Comparison of ENCODE assay signal across 23 cellular contexts in genomic region chr11:60257956-60258722, GRCh38. TPM values are rescaled to one million over a fixed set of nuclear protein-coding genes. Genes with fewer than 3 reads are reported as not detected.
A peak's percentile ranks its signal among the peaks of the same experiment; 100 is the strongest.
DNase-seq lines count a peak whose midpoint lies in the region; ATAC-seq, FAIRE-seq and TF ChIP-seq lines count a peak whose summit lies in the region.
"Had no signal": no experiment of that assay in that cellular context is flagged by ENCODE, and none has a peak within 500 bp of the region (broad histone marks: within the 10 kb centered on the region; RNA-seq: fewer than 3 reads in every experiment).

No MANE protein-coding gene starts in this region.

- H3K9ac ChIP-seq in HepG2 (ENCODE audit: insufficient read depth, low read depth, low read length): no peak overlapping the region
- H3K9ac ChIP-seq: GM23248 had no signal

- H3K4me3 Mint-ChIP-seq in activated T-helper 17 cell treated with anti-CD3 and anti-CD28 coated beads, Interleukin-2, amount 50 U/mL, for 72 hours: no peak overlapping the region
- no peak overlapping the region for H3K4me3 Mint-ChIP-seq in stimulated activated naive B cell treated with anti-CD40 and anti-IgM and Interleukin-4, amounts not matched to agents 10 μg/mL and 1 μg/mL and 100 μg/mL, for 72 hours
- H3K4me3 Mint-ChIP-seq: CD4-positive, CD25-positive, alpha-beta regulatory T cell; CD8-positive, alpha-beta T cell had no signal

- H3K27ac Mint-ChIP-seq in activated T-helper 17 cell treated with anti-CD3 and anti-CD28 coated beads, Interleukin-2, amount 50 U/mL, for 72 hours: no peak overlapping the region
- peak overlapping the region; percentile 17 for H3K27ac Mint-ChIP-seq in stimulated activated naive B cell treated with anti-CD40 and anti-IgM and Interleukin-4, amounts not matched to agents 10 μg/mL and 1 μg/mL and 100 μg/mL, for 72 hours
- H3K27ac Mint-ChIP-seq: CD4-positive, CD25-positive, alpha-beta regulatory T cell; CD8-positive, alpha-beta T cell had no signal

- whole genome bisulfite sequencing in HepG2 (ENCODE audit: low lambda C conversion rate): 0% methylated on average over 4 of the region's 4 CpGs
- WGBS in right lobe of liver (ENCODE audit: insufficient coverage, low coverage, low lambda C conversion rate, missing lambda C conversion rate): 80% methylated on average over 4 of the region's 4 CpGs

- no TSS peak for BruUV-seq in HepG2 (replicated peaks; lab: Mats Ljungman, UMichigan)

- H3K36me3 ChIP-seq in HepG2 (replicated peaks in 1 of 2; ENCODE audit: control insufficient read depth in 1 of 2, insufficient read depth in 2 of 2, low read length in 2 of 2): no peaks in the 10 kb centered on the region
- no peaks in the 10 kb centered on the region for H3K36me3 ChIP-seq in right lobe of liver
- no peaks in the 10 kb centered on the region for H3K36me3 ChIP-seq in upper lobe of right lung

- ATAC-seq in HepG2 (no peak), right lobe of liver (no peak), upper lobe of right lung (no peak)
- peak; percentile 24 for ATAC-seq in activated T-helper 17 cell treated with anti-CD3 and anti-CD28 coated beads, Interleukin-2, amount 50 U/mL, for 72 hours (replicated peaks)
- peak in 1 of 2 donors; percentile 46 for ATAC-seq in stimulated activated naive B cell treated with anti-CD40 and anti-IgM and Interleukin-4, amounts not matched to agents 10 μg/mL and 1 μg/mL and 100 μg/mL, for 72 hours (replicated peaks)
- ATAC-seq: CD8-positive, alpha-beta T cell; HCT116 had no signal

- H3K36me3 Mint-ChIP-seq in activated T-helper 17 cell treated with anti-CD3 and anti-CD28 coated beads, Interleukin-2, amount 50 U/mL, for 72 hours (ENCODE audit: low read depth): no peaks in the 10 kb centered on the region
- peaks cover 16 to 17% of the 10 kb centered on the region in 2 donors for H3K36me3 Mint-ChIP-seq in stimulated activated naive B cell treated with anti-CD40 and anti-IgM and Interleukin-4, amounts not matched to agents 10 μg/mL and 1 μg/mL and 100 μg/mL, for 72 hours
- H3K36me3 Mint-ChIP-seq: CD4-positive, CD25-positive, alpha-beta regulatory T cell; CD8-positive, alpha-beta T cell had no signal

- H3K27ac ChIP-seq in HepG2 (ENCODE audit: extremely low read length, insufficient read depth, low read length) (no peak overlapping the region), right lobe of liver (no peak overlapping the region), upper lobe of right lung (no peak overlapping the region)
- H3K27ac ChIP-seq: GM23248 had no signal

- H3K27me3 Mint-ChIP-seq in activated T-helper 17 cell treated with anti-CD3 and anti-CD28 coated beads, Interleukin-2, amount 50 U/mL, for 72 hours: peaks cover 27% of the 10 kb centered on the region
- H3K27me3 Mint-ChIP-seq in stimulated activated naive B cell treated with anti-CD40 and anti-IgM and Interleukin-4, amounts not matched to agents 10 μg/mL and 1 μg/mL and 100 μg/mL, for 72 hours: no peaks in the 10 kb centered on the region

- H3K4me1 Mint-ChIP-seq in activated T-helper 17 cell treated with anti-CD3 and anti-CD28 coated beads, Interleukin-2, amount 50 U/mL, for 72 hours: no peaks in the 10 kb centered on the region
- H3K4me1 Mint-ChIP-seq in stimulated activated naive B cell treated with anti-CD40 and anti-IgM and Interleukin-4, amounts not matched to agents 10 μg/mL and 1 μg/mL and 100 μg/mL, for 72 hours: peaks cover 14 to 18% of the 10 kb centered on the region in 2 donors
- H3K4me1 Mint-ChIP-seq: CD4-positive, CD25-positive, alpha-beta regulatory T cell had no signal

- H3K9me3 Mint-ChIP-seq in activated T-helper 17 cell treated with anti-CD3 and anti-CD28 coated beads, Interleukin-2, amount 50 U/mL, for 72 hours: peaks cover 8% of the 10 kb centered on the region
- H3K9me3 Mint-ChIP-seq in stimulated activated naive B cell treated with anti-CD40 and anti-IgM and Interleukin-4, amounts not matched to agents 10 μg/mL and 1 μg/mL and 100 μg/mL, for 72 hours: peaks cover 15 to 16% of the 10 kb centered on the region in 2 donors

- H3K4me2 ChIP-seq in HepG2 (ENCODE audit: low read depth, low read length): no peak overlapping the region

- TF ChIP-seq RAD21 in HepG2 (CRISPR knock-in tag; IDR thresholded peaks at IDR 0.05): no peak

- intact Hi-C loops in HepG2 (cut with micrococcal nuclease; ENCODE audit: unreplicated experiment): no loop called here
- intact Hi-C loops in right lobe of liver (cut with DNase I): no loop called here
- intact Hi-C loops in upper lobe of right lung (cut with DNase I): no loop called here

- H3K4me1 ChIP-seq in HepG2 (ENCODE audit: insufficient read depth, low read length) (no peaks in the 10 kb centered on the region), right lobe of liver (no peaks in the 10 kb centered on the region), upper lobe of right lung (no peaks in the 10 kb centered on the region)
- H3K4me1 ChIP-seq: Caco-2 had no signal

- CTCF ChIA-PET in HepG2 (lab: Yijun Ruan, JAX; ENCODE audit: low intra/inter-chr PET ratio, low total read pairs): no interaction called here

- TF ChIP-seq CTCF in HepG2 (CRISPR knock-in tag; IDR thresholded peaks at IDR 0.05) (no peak), right lobe of liver (IDR thresholded peaks at IDR 0.05) (no peak), upper lobe of right lung (IDR thresholded peaks at IDR 0.05) (no peak)

- H3K79me2 ChIP-seq in HepG2 (ENCODE audit: insufficient read depth, low read length): no peaks in the 10 kb centered on the region

- FAIRE-seq in HepG2 (lab: Jason Lieb, UNC): no peak
- FAIRE-seq in GM12892 (lab: Jason Lieb, UNC): peak; percentile 84
- FAIRE-seq: GM19239, H1 had no signal

- no peak for TF ChIP-seq EP300 in HepG2 (IDR thresholded peaks at IDR 0.05; ENCODE audit: low read depth in 2 of 2, low read length in 2 of 2)
- no peak for TF ChIP-seq EP300 in HepG2 (CRISPR knock-in tag; IDR thresholded peaks at IDR 0.05; ENCODE audit: borderline replicate concordance)

- no peak overlapping the region for H3K4me3 ChIP-seq in HepG2 (replicated peaks in 1 of 3; ENCODE audit: insufficient read depth in 1 of 3, low read depth in 2 of 3, low read length in 3 of 3)
- H3K4me3 ChIP-seq in right lobe of liver: no peak overlapping the region
- no peak overlapping the region for H3K4me3 ChIP-seq in upper lobe of right lung
- H3K4me3 ChIP-seq: GM23248 had no signal

- H2AFZ ChIP-seq in HepG2 (ENCODE audit: low read length): no peak overlapping the region
- H2AFZ ChIP-seq: GM23248 had no signal

- in situ Hi-C loops in HepG2 (cut with HindIII; ENCODE audit: extremely low pct_ligation_motif_present, low pct_unique_long_range_greater_than_20kb): loop anchor here (25.0 kb wide), 1 partner anchor 354 kb away; no protein-coding TSS in a partner anchor

- H3K27me3 ChIP-seq in HepG2 (ENCODE audit: control insufficient read depth in 1 of 2, insufficient read depth in 2 of 2, low read length in 2 of 2) (no peaks in the 10 kb centered on the region; a peak in 1 of 5 replicates), right lobe of liver (no peaks in the 10 kb centered on the region), upper lobe of right lung (no peaks in the 10 kb centered on the region)

- H3K9me3 ChIP-seq in HepG2 (ENCODE audit: low read length): no peaks in the 10 kb centered on the region
- H3K9me3 ChIP-seq in right lobe of liver: no peaks in the 10 kb centered on the region
- no peaks in the 10 kb centered on the region for H3K9me3 ChIP-seq in upper lobe of right lung

- H4K20me1 ChIP-seq in HepG2 (ENCODE audit: insufficient read depth, low read length): no peaks in the 10 kb centered on the region

- TF ChIP-seq POLR2A in HepG2 (IDR thresholded peaks at IDR 0.05; ENCODE audit: insufficient read depth in 1 of 2, low read depth in 2 of 2, low read length in 2 of 2): no peak
- TF ChIP-seq POLR2A in right lobe of liver (IDR thresholded peaks at IDR 0.05): no peak
- no peak for TF ChIP-seq POLR2A in GM12892 (IDR thresholded peaks at IDR 0.05; ENCODE audit: low read depth, low read length)

- POLR2A ChIA-PET in HepG2 (lab: Yijun Ruan, JAX): no interaction called here

- DNase-seq in HepG2 (ENCODE audit: low spot score) (no peak), right lobe of liver (no peak), GM12892 (ENCODE audit: insufficient read length) (no peak), HPDE6-E6E7 (ENCODE audit: extremely low spot score) (no peak), CD1c-positive myeloid dendritic cell (ENCODE audit: extremely low spot score) (no peak), upper lobe of right lung (no peak)
- no peak for DNase-seq in stimulated activated naive B cell treated with anti-CD40 and anti-IgM and Interleukin-4, amounts not matched to agents 10 μg/mL and 1 μg/mL and 100 μg/mL, for 72 hours
- DNase-seq: C1 segment of cervical spinal cord; Caco-2; CD4-positive, CD25-positive, alpha-beta regulatory T cell; CD8-positive, alpha-beta T cell; DMS153; EL; GDM1; GM23248; H7 had no signal

RNA-seq across cellular contexts. Expression of gene MS4A4E, which starts 15.2 kb away (rescaled TPM):
- total RNA-seq in HepG2 (2016; rRNA removed; fragmentation: Illumina TruSeq; extraction: Trizol) (not detected in 2 replicates), right lobe of liver (1 to 10 TPM; 1.1 to 3.8 (median 3.1) TPM), upper lobe of right lung (3.0 TPM)
- not detected in 2 replicates for total RNA-seq in HepG2 (2016; cell fraction: cytosol; rRNA removed; fragmentation: Illumina TruSeq; extraction: Trizol; ENCODE audit: low read depth)
- not detected in 2 replicates for total RNA-seq in HepG2 (2016; cell fraction: insoluble cytoplasmic fraction; rRNA removed; fragmentation: Illumina TruSeq; extraction: Trizol)
- total RNA-seq in HepG2 (2016; cell fraction: membrane; rRNA removed; fragmentation: Illumina TruSeq; extraction: Trizol): not detected in 2 replicates
- not detected in 2 replicates for total RNA-seq in HepG2 (2016; cell fraction: nucleus; rRNA removed; fragmentation: Illumina TruSeq; extraction: Trizol)
- not detected in 2 replicates for polyA plus RNA-seq in HepG2 (2011; rRNA removed)
- not detected in 2 replicates for polyA plus RNA-seq in HepG2 (2011; cell fraction: cytosol; rRNA removed)
- not detected in 2 replicates for polyA plus RNA-seq in HepG2 (2011; cell fraction: nucleus; rRNA removed)
- not detected in 2 replicates for polyA plus RNA-seq in HepG2 (2012)
- not detected in 2 replicates for polyA plus RNA-seq in HepG2 (2016; cell fraction: cytosol; fragmentation: Illumina TruSeq; extraction: Trizol; ENCODE audit: low read depth)
- polyA plus RNA-seq in HepG2 (2016; cell fraction: insoluble cytoplasmic fraction; fragmentation: Illumina TruSeq; extraction: Trizol; ENCODE audit: low read depth): not detected in 2 replicates
- not detected in 2 replicates for polyA plus RNA-seq in HepG2 (2016; cell fraction: membrane; fragmentation: Illumina TruSeq; extraction: Trizol; ENCODE audit: low read depth)
- polyA plus RNA-seq in HepG2 (2016; cell fraction: nucleus; fragmentation: Illumina TruSeq; extraction: Trizol; ENCODE audit: insufficient read depth, low read depth): not detected in 2 replicates
- polyA minus RNA-seq in HepG2 (2011; rRNA and poly(A)+ RNA removed; ENCODE audit: low replicate concordance): not detected in 2 replicates
- not detected in 2 replicates for polyA minus RNA-seq in HepG2 (2011; cell fraction: cytosol; rRNA and poly(A)+ RNA removed)
- polyA minus RNA-seq in HepG2 (2011; cell fraction: nucleus; rRNA and poly(A)+ RNA removed): not detected in 2 replicates
- polyA plus RNA-seq in GM12892 (2012; ENCODE audit: missing spikeins): not detected
- total RNA-seq in activated T-helper 17 cell treated with anti-CD3 and anti-CD28 coated beads, Interleukin-2, amount 50 U/mL, for 72 hours: not detected
- total RNA-seq: A172; A673; Caco-2; CD8-positive, alpha-beta T cell; GM23248; H1; H7 had no signal
- polyA plus RNA-seq: BJ; CD4-positive, CD25-positive, alpha-beta regulatory T cell; GM23248; H1 had no signal

RNA-seq across cellular contexts. Expression of gene MS4A4A, which starts 22.3 kb away (rescaled TPM):
- not detected in 2 replicates for total RNA-seq in HepG2 (2016; rRNA removed; fragmentation: Illumina TruSeq; extraction: Trizol)
- not detected in 2 replicates for total RNA-seq in HepG2 (2016; cell fraction: cytosol; rRNA removed; fragmentation: Illumina TruSeq; extraction: Trizol; ENCODE audit: low read depth)
- not detected in 2 replicates for total RNA-seq in HepG2 (2016; cell fraction: insoluble cytoplasmic fraction; rRNA removed; fragmentation: Illumina TruSeq; extraction: Trizol)
- not detected in 2 replicates for total RNA-seq in HepG2 (2016; cell fraction: membrane; rRNA removed; fragmentation: Illumina TruSeq; extraction: Trizol)
- total RNA-seq in HepG2 (2016; cell fraction: nucleus; rRNA removed; fragmentation: Illumina TruSeq; extraction: Trizol): not detected in 2 replicates
- not detected in 2 replicates for polyA plus RNA-seq in HepG2 (2011; rRNA removed)
- polyA plus RNA-seq in HepG2 (2011; cell fraction: cytosol; rRNA removed): not detected in 2 replicates
- polyA plus RNA-seq in HepG2 (2011; cell fraction: nucleus; rRNA removed): not detected in 2 replicates
- not detected in 2 replicates for polyA plus RNA-seq in HepG2 (2012)
- polyA plus RNA-seq in HepG2 (2016; cell fraction: cytosol; fragmentation: Illumina TruSeq; extraction: Trizol; ENCODE audit: low read depth): not detected in 2 replicates
- polyA plus RNA-seq in HepG2 (2016; cell fraction: insoluble cytoplasmic fraction; fragmentation: Illumina TruSeq; extraction: Trizol; ENCODE audit: low read depth): not detected in 2 replicates
- not detected in 2 replicates for polyA plus RNA-seq in HepG2 (2016; cell fraction: membrane; fragmentation: Illumina TruSeq; extraction: Trizol; ENCODE audit: low read depth)
- not detected in 2 replicates for polyA plus RNA-seq in HepG2 (2016; cell fraction: nucleus; fragmentation: Illumina TruSeq; extraction: Trizol; ENCODE audit: insufficient read depth, low read depth)
- 0.18 TPM in 1 of 2 replicates, not detected in the other for polyA minus RNA-seq in HepG2 (2011; rRNA and poly(A)+ RNA removed; ENCODE audit: low replicate concordance)
- not detected in 2 replicates for polyA minus RNA-seq in HepG2 (2011; cell fraction: cytosol; rRNA and poly(A)+ RNA removed)
- polyA minus RNA-seq in HepG2 (2011; cell fraction: nucleus; rRNA and poly(A)+ RNA removed): not detected in 2 replicates
- 10 to 100 TPM in 1 of 6 experiments, 1 to 10 TPM in 5; 5.2 to 13.0 (median 9.0) TPM for total RNA-seq in right lobe of liver
- 0.57 TPM for polyA plus RNA-seq in GM12892 (2012; ENCODE audit: missing spikeins)
- not detected for total RNA-seq in activated T-helper 17 cell treated with anti-CD3 and anti-CD28 coated beads, Interleukin-2, amount 50 U/mL, for 72 hours
- total RNA-seq in upper lobe of right lung: 53.9 TPM
- total RNA-seq: A172; A673; Caco-2; CD4-positive, CD25-positive, alpha-beta regulatory T cell; CD8-positive, alpha-beta T cell; GM23248; H1; H7 had no signal
- polyA plus RNA-seq: BJ; CD4-positive, CD25-positive, alpha-beta regulatory T cell; GM23248; H1 had no signal

Comparison
In these comparisons a context has a peak if more than half of its experiments do, and no peak if none do; other contexts are left out.
1. RNA of gene MS4A4A, which starts 22.3 kb away (total RNA-seq): 53.9 TPM in upper lobe of right lung (single experiment) and 5.2 to 13.0 TPM in right lobe of liver; not detected in HepG2 and not detected in activated T-helper 17 cell treated with anti-CD3 and anti-CD28 coated beads, Interleukin-2, amount 50 U/mL, for 72 hours; every median in the first group is over 4 times any median in the second.